ENCODE assay signal across 8 cellular contexts in genomic region chr1:145720878-145721671, GRCh38. TPM values are rescaled to one million over a fixed set of nuclear protein-coding genes. Genes with fewer than 3 reads are reported as not detected.
DNase-seq lines count a peak whose midpoint lies in the region; ATAC-seq and TF ChIP-seq lines count a peak whose summit lies in the region.

No MANE protein-coding gene starts in this region.

- peaks cover 0 to 13% (median 10%) of the 10 kb centered on the region in 12 donors for H3K4me1 ChIP-seq in heart left ventricle

- peak; percentile 75 for ATAC-seq in GM18907 (IDR thresholded peaks at IDR 0.05; ENCODE audit: unreplicated experiment)
- peak; percentile 70 to 96 (median 93) for ATAC-seq in heart left ventricle

- H3K4me3 ChIP-seq in heart left ventricle: peak overlapping the region in 11 of 12 donors; percentile 2 to 52 (median 38)

- H3K4me3 Mint-ChIP-seq in IgD-negative memory B cell: peak overlapping the region in 3 of 4 donors; percentile 65 to 85 (median 79)
- H3K4me3 Mint-ChIP-seq in activated naive CD8-positive, alpha-beta T cell: peak overlapping the region; percentile 78
- H3K4me3 Mint-ChIP-seq in type B pancreatic cell: peak overlapping the region; percentile 53

- peaks cover 0 to 6% (median 0%) of the 10 kb centered on the region in 9 donors for H3K27me3 ChIP-seq in heart left ventricle

- DNase-seq in AG09319 (ENCODE audit: extremely low read depth, low read depth) (no peak), SKM-1 treated with dmso at 0.1 percent for 144 hours (lab: John Stamatoyannopoulos, UW; ENCODE audit: unreplicated experiment) (peak; percentile 71), heart left ventricle (peak; percentile 59 to 86 (median 73)), posterior cingulate gyrus (peak; percentile 45 to 95 (median 74)), type B pancreatic cell (ENCODE audit: extremely low spot score, unreplicated experiment) (peak; percentile 78)

- H3K4me1 Mint-ChIP-seq in IgD-negative memory B cell: peaks cover 0 to 8% (median 7%) of the 10 kb centered on the region in 3 donors
- H3K4me1 Mint-ChIP-seq in activated naive CD8-positive, alpha-beta T cell (ENCODE audit: low read depth): peaks cover 26% of the 10 kb centered on the region
- H3K4me1 Mint-ChIP-seq in type B pancreatic cell (ENCODE audit: unreplicated experiment): peaks cover 17% of the 10 kb centered on the region

- WGBS in heart left ventricle, 4 donors: 9 to 22% (median 13%) methylated on average over 32 to 47 of the region's 47 CpGs

- no peak for TF ChIP-seq POLR2A in heart left ventricle (IDR thresholded peaks at IDR 0.05)

- intact Hi-C loops in heart left ventricle (cut with DNase I): no loop called here
- intact Hi-C loops in posterior cingulate gyrus (cut with DNase I): no loop called here

- H3K27me3 Mint-ChIP-seq in IgD-negative memory B cell (peaks cover 10% of the 10 kb centered on the region), type B pancreatic cell (peaks cover 12% of the 10 kb centered on the region)
- H3K27me3 Mint-ChIP-seq in activated naive CD8-positive, alpha-beta T cell: peaks cover 13% of the 10 kb centered on the region

- H3K9me3 ChIP-seq in heart left ventricle: peaks cover 0 to under 1% (median 0%) of the 10 kb centered on the region in 12 donors

- no peaks in the 10 kb centered on the region for H3K36me3 ChIP-seq in heart left ventricle

- no peak overlapping the region for H3K27ac ChIP-seq in heart left ventricle

- H3K36me3 Mint-ChIP-seq in IgD-negative memory B cell: no peaks in the 10 kb centered on the region
- no peaks in the 10 kb centered on the region for H3K36me3 Mint-ChIP-seq in activated naive CD8-positive, alpha-beta T cell
- no peaks in the 10 kb centered on the region for H3K36me3 Mint-ChIP-seq in type B pancreatic cell

- no peaks in the 10 kb centered on the region for H3K9me3 Mint-ChIP-seq in IgD-negative memory B cell
- H3K9me3 Mint-ChIP-seq in activated naive CD8-positive, alpha-beta T cell (ENCODE audit: low read depth): no peaks in the 10 kb centered on the region
- H3K9me3 Mint-ChIP-seq in type B pancreatic cell: no peaks in the 10 kb centered on the region

- peak overlapping the region in 1 of 3 donors; percentile 16 for H3K27ac Mint-ChIP-seq in IgD-negative memory B cell
- H3K27ac Mint-ChIP-seq in activated naive CD8-positive, alpha-beta T cell: peak overlapping the region; percentile 22
- peak overlapping the region; percentile 35 for H3K27ac Mint-ChIP-seq in type B pancreatic cell

- TF ChIP-seq CTCF in AG09319 (IDR thresholded peaks at IDR 0.05; ENCODE audit: low read depth, low read length) (peak; percentile 81), heart left ventricle (IDR thresholded peaks at IDR 0.05) (peak; percentile 91 to 98 (median 94)), type B pancreatic cell (conservative IDR thresholded peaks at IDR 0.05) (peak; percentile 99)

RNA-seq across cellular contexts. Expression of gene CD160, which starts 1.8 kb away (rescaled TPM):
- polyA plus RNA-seq in IgD-negative memory B cell (1.8 TPM), heart left ventricle (not detected)
- total RNA-seq in heart left ventricle (under 1 TPM in 2 of 9 donors, not detected in 7; 0.64 to 0.79 TPM), type B pancreatic cell (ENCODE audit: low replicate concordance) (not detected in 2 replicates)

RNA-seq across cellular contexts. Expression of gene PDZK1, which starts 13.9 kb away (rescaled TPM):
- polyA plus RNA-seq in IgD-negative memory B cell: 0.30 TPM
- under 1 TPM in 3 of 9 donors, not detected in 6; 0.20 to 0.25 (median 0.20) TPM for total RNA-seq in heart left ventricle
- under 1 TPM; 0.07 to 0.57 TPM for polyA plus RNA-seq in heart left ventricle
- 12.2 and 29.6 TPM in 2 replicates for total RNA-seq in type B pancreatic cell (ENCODE audit: low replicate concordance)

Comparison
In these comparisons a context has a peak if more than half of its experiments do, and no peak if none do; other contexts are left out.
1. RNA of gene PDZK1, which starts 13.9 kb away (total RNA-seq): 12.2 to 29.6 TPM in type B pancreatic cell; 0.20 to 0.25 TPM in heart left ventricle; every median in the first group is over 10 times any median in the second.
2. Peak in every context shown above with its lines, with median percentiles within 50 percentile points of each other: CTCF ChIP-seq and H3K4me3 Mint-ChIP-seq.